In genomic region chr17:1590031-1590746, GRCh38 we compare ENCODE assay signal across 8 cellular contexts. TPM values are rescaled to one million over a fixed set of nuclear protein-coding genes. Genes with fewer than 3 reads are reported as not detected.
DNase-seq lines count a peak whose midpoint lies in the region.

No MANE protein-coding gene starts in this region.

- DNase-seq in AG08396 (ENCODE audit: low spot score) (peak; percentile 97), HK-2 (ENCODE audit: unreplicated experiment) (peak; percentile 74), amniotic epithelial cell (ENCODE audit: low read depth) (peak; percentile 92), iPS-NIHi11 (ENCODE audit: low spot score) (peak; percentile 33), NCI-H524 (lab: John Stamatoyannopoulos, UW) (no peak), D341Med (ENCODE audit: low spot score) (no peak), mesenteric fat pad (ENCODE audit: low spot score) (no peak)

- WGBS in thymus: 87% methylated on average over 19 of the region's 19 CpGs

- H3K4me1 ChIP-seq in thymus (ENCODE audit: control insufficient read depth, insufficient read depth, low read length): peaks cover 25% of the 10 kb centered on the region

- peak overlapping the region; percentile 36 for H3K27ac ChIP-seq in thymus (ENCODE audit: low read depth)

- H3K36me3 ChIP-seq in thymus (ENCODE audit: control insufficient read depth, insufficient read depth): peaks cover 23% of the 10 kb centered on the region

- no peaks in the 10 kb centered on the region for H3K27me3 ChIP-seq in thymus (ENCODE audit: control insufficient read depth, insufficient read depth)

- no peaks in the 10 kb centered on the region for H3K9me3 ChIP-seq in thymus (ENCODE audit: control insufficient read depth)

- no peak overlapping the region for H3K4me3 ChIP-seq in thymus (ENCODE audit: low read length)

RNA-seq across cellular contexts. Expression of gene PITPNA, which starts 27.6 kb away (rescaled TPM):
- 31.2 TPM for polyA plus RNA-seq in thymus
- 80.1 TPM for total RNA-seq in mesenteric fat pad

RNA-seq across cellular contexts. Expression of gene SLC43A2, which starts 38.4 kb away (rescaled TPM):
- polyA plus RNA-seq in thymus: 13.9 TPM
- total RNA-seq in mesenteric fat pad: 31.4 TPM

RNA-seq across cellular contexts. Expression of gene SCARF1, which starts 55.3 kb away (rescaled TPM):
- polyA plus RNA-seq in thymus: 5.8 TPM
- total RNA-seq in mesenteric fat pad: 25.7 TPM

RNA-seq across cellular contexts. Expression of gene RILP, which starts 59.5 kb away (rescaled TPM):
- 11.7 TPM for polyA plus RNA-seq in thymus
- 31.4 TPM for total RNA-seq in mesenteric fat pad

Comparison
In these comparisons a context has a peak if more than half of its experiments do, and no peak if none do; other contexts are left out.
1. DNase-seq: peak in AG08396 (single experiment), HK-2 (single experiment), amniotic epithelial cell (single experiment) and iPS-NIHi11 (single experiment); none in NCI-H524 (0 of 2), D341Med (single experiment) and mesenteric fat pad (single experiment).